In genomic region chr1:112754116-112754628, GRCh38 we compare ENCODE assay signal across 22 cellular contexts. TPM values are rescaled to one million over a fixed set of nuclear protein-coding genes. Genes with fewer than 3 reads are reported as not detected.
"Had no signal": no experiment of that assay in that cellular context is flagged by ENCODE, and none has a peak within 500 bp of the region (broad histone marks: within the 10 kb centered on the region; RNA-seq: fewer than 3 reads in every experiment).

No MANE protein-coding gene starts in this region.

- H3K27ac ChIP-seq: SJSA1, SK-N-MC had no signal

- DNase-seq: KBM-7, MG63, NCI-H1092, NCI-H1105 treated with DMSO at 0.1 percent for 48 hours, NCI-H1417 treated with DMSO at 0.1 percent for 48 hours, NCI-H146, NCI-H1694 treated with DMSO at 0.1 percent for 48 hours, NCI-H1930, NCI-H2081, NCI-H2107, NCI-H226, NCI-H446, NCI-H510A, NCI-H524 treated with DMSO at 0.1 percent for 48 hours, NCI-H69, NCI-H774, Right ventricle myocardium superior, RPMI8226, SIG-M5 had no signal

- H3K4me3 ChIP-seq: MG63, SJSA1, SK-N-MC had no signal

- H3K36me3 ChIP-seq: MG63, SJSA1 had no signal

- FAIRE-seq: RCC 7860 had no signal

- H3K4me1 ChIP-seq: SJSA1 had no signal

- H3K27me3 ChIP-seq: MG63, SJSA1 had no signal

- H3K9me3 ChIP-seq: SJSA1 had no signal

RNA-seq across cellular contexts. Expression of gene PPM1J, which starts 39.0 kb away (rescaled TPM):
- total RNA-seq: SJSA1 had no signal
